In genomic region chr7:140126435-140127034, GRCh38 we compare ENCODE assay signal across 21 cellular contexts.
"Had no signal": no experiment of that assay in that cellular context is flagged by ENCODE, and none has a peak within 500 bp of the region (broad histone marks: within the 10 kb centered on the region; RNA-seq: fewer than 3 reads in every experiment).

No MANE protein-coding gene starts in this region.

- H3K36me3 ChIP-seq: prostate gland had no signal

- ATAC-seq: activated T-cell treated with anti-CD3 and anti-CD28 coated beads, Interleukin-2, amount 50 U/mL, for 72 hours; natural killer cell; T-cell had no signal

- H3K27ac ChIP-seq: epithelial cell of prostate, left ventricle myocardium inferior, prostate gland, testis, vagina, VCaP had no signal

- DNase-seq: activated CD4-positive, alpha-beta T cell treated with anti-CD3 and anti-CD28 coated beads, Interleukin-2, amount 50 U/mL, for 1 hour; activated CD4-positive, CD25-positive, alpha-beta regulatory T cell treated with anti-CD3 and anti-CD28 coated beads, Interleukin-2, amount 50 U/mL, for 72 hours; activated CD8-positive, alpha-beta memory T cell treated with anti-CD3 and anti-CD28 coated beads, Interleukin-2, amount 50 U/mL, for 48 hours; activated gamma-delta T cell; activated T-cell treated with anti-CD3 and anti-CD28 coated beads, Interleukin-2, amount 50 U/mL, for 72 hours; cerebellar nuclear complex; cortex of kidney; immature natural killer cell; left ventricle myocardium inferior; natural killer cell; stimulated activated CD4-positive, alpha-beta T cell treated with anti-CD3 and anti-CD28 coated beads, Interleukin-4, amount 100 ng/mL, for 24 hours; T-cell; testis had no signal

- H3K27me3 Mint-ChIP-seq: activated naive CD4-positive, alpha-beta T cell treated with anti-CD3 and anti-CD28 coated beads, Interleukin-2, amount 50 U/mL, for 24 hours; T-cell; type B pancreatic cell had no signal

- H3K4me3 ChIP-seq: left ventricle myocardium inferior, prostate gland, testis, vagina had no signal

- H3K4me3 Mint-ChIP-seq: activated naive CD4-positive, alpha-beta T cell treated with anti-CD3 and anti-CD28 coated beads, Interleukin-2, amount 50 U/mL, for 24 hours; activated T-cell treated with anti-CD3 and anti-CD28 coated beads, Interleukin-2, amount 50 U/mL, for 72 hours; immature natural killer cell; mesothelial cell of epicardium; natural killer cell; T-cell; T-helper 2 cell treated with Interferon-gamma antibody and Interleukin-4, amounts not matched to agents 5 μg/mL and 100 μg/mL, for 36 hours; type B pancreatic cell had no signal

- H3K4me1 Mint-ChIP-seq: immature natural killer cell, mesothelial cell of epicardium had no signal

- H3K27me3 ChIP-seq: testis, vagina had no signal

- H3K4me1 ChIP-seq: left ventricle myocardium inferior, prostate gland, vagina had no signal

- H3K9me3 Mint-ChIP-seq: activated naive CD4-positive, alpha-beta T cell treated with anti-CD3 and anti-CD28 coated beads, Interleukin-2, amount 50 U/mL, for 24 hours; activated T-cell treated with anti-CD3 and anti-CD28 coated beads, Interleukin-2, amount 50 U/mL, for 72 hours; immature natural killer cell; mesothelial cell of epicardium; natural killer cell; T-cell; T-helper 2 cell treated with Interferon-gamma antibody and Interleukin-4, amounts not matched to agents 5 μg/mL and 100 μg/mL, for 36 hours; type B pancreatic cell had no signal

- H3K9me3 ChIP-seq: left ventricle myocardium inferior, prostate gland, testis, vagina had no signal

- H3K27ac Mint-ChIP-seq: activated T-cell treated with anti-CD3 and anti-CD28 coated beads, Interleukin-2, amount 50 U/mL, for 72 hours; mesothelial cell of epicardium; natural killer cell; T-helper 2 cell treated with Interferon-gamma antibody and Interleukin-4, amounts not matched to agents 5 μg/mL and 100 μg/mL, for 36 hours; type B pancreatic cell had no signal
